Comparison of ENCODE assay signal across 15 cellular contexts in the genomic region with DNA sequence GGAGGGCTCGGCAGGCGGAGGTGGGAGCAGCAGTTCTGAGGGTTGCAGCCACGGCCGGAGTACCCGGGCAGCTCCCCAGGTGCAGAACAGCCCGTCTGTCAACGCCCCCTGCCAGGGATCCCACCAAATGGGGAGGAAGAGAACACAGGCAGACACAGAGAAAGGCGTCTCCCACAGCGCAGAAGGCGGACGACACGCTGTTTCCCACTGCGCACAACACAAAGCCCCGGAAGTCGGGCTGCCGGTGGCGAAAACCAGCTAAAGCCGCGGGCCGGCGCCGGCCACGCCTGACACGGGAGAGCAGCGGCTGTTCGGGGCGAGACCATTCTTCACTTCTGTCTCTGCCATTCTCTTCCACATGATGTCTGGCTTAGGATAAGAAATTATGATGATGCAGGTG. TPM values are rescaled to one million over a fixed set of nuclear protein-coding genes. Genes with fewer than 3 reads are reported as not detected.
DNase-seq lines count a peak whose midpoint lies in the region; ATAC-seq, FAIRE-seq and TF ChIP-seq lines count a peak whose summit lies in the region.
"Had no signal": no experiment of that assay in that cellular context is flagged by ENCODE, and none has a peak within 500 bp of the region (broad histone marks: within the 10 kb centered on the region; RNA-seq: fewer than 3 reads in every experiment).

No MANE protein-coding gene starts in this region.

- no peak for TF ChIP-seq CTCF in SU-DHL-6 (IDR thresholded peaks at IDR 0.05; ENCODE audit: insufficient read depth, low read length, poor library complexity, severe bottlenecking)
- no peak for TF ChIP-seq CTCF in stomach (IDR thresholded peaks at IDR 0.05)

- H3K36me3 ChIP-seq in SU-DHL-6 (ENCODE audit: low read length) (no peaks in the 10 kb centered on the region), stomach (peaks cover 50 to 90% (median 86%) of the 10 kb centered on the region in 4 donors), aorta (ENCODE audit: control insufficient read depth in 1 of 2, insufficient read depth in 2 of 2, low read length in 1 of 2) (peaks cover 0 to 12% of the 10 kb centered on the region in 2 donors)

- peak overlapping the region; percentile 98 for H3K4me2 ChIP-seq in SU-DHL-6 (ENCODE audit: low read depth, low read length, poor library complexity, severe bottlenecking)

- no peak for TF ChIP-seq POLR2A in stomach (IDR thresholded peaks at IDR 0.05)

- H3K9me3 ChIP-seq in SU-DHL-6 (ENCODE audit: insufficient read depth, low read length) (no peaks in the 10 kb centered on the region), stomach (no peaks in the 10 kb centered on the region), aorta (ENCODE audit: control insufficient read depth, low read length) (no peaks in the 10 kb centered on the region)
- H3K9me3 ChIP-seq: MG63 had no signal

- FAIRE-seq in HTR-8/SVneo (lab: Jason Lieb, UNC) = no peak
- FAIRE-seq: colon, H1, urothelium cell line had no signal

- ATAC-seq in effector memory CD8-positive, alpha-beta T cell (replicated peaks) = no peak
- ATAC-seq in aorta (ENCODE audit: low FRiP score) = no peak
- ATAC-seq in HG03457 (IDR thresholded peaks at IDR 0.05; ENCODE audit: unreplicated experiment) = no peak

- H3K4me1 ChIP-seq in stomach (peaks cover 10 to 66% (median 38%) of the 10 kb centered on the region in 4 donors), aorta (ENCODE audit: control insufficient read depth in 1 of 2, insufficient read depth in 2 of 2, low read length in 2 of 2) (no peaks in the 10 kb centered on the region)
- H3K4me1 ChIP-seq: parathyroid adenoma had no signal

- H3K9me2 ChIP-seq in SU-DHL-6 (replicated peaks; ENCODE audit: insufficient read depth, low read length) = no peaks in the 10 kb centered on the region

- peak overlapping the region; percentile 52 for H3K9ac ChIP-seq in SU-DHL-6 (ENCODE audit: low read length)
- H3K9ac ChIP-seq: parathyroid adenoma had no signal

- WGBS in stomach, 5 donors = 95 to 97% (median 95%) methylated on average over 26 to 27 of the region's 27 CpGs
- WGBS in aorta, 2 donors = 95 to 96% methylated on average over 27 of the region's 27 CpGs

- peaks cover 20% of the 10 kb centered on the region for H3K36me3 Mint-ChIP-seq in activated naive CD4-positive, alpha-beta T cell treated with anti-CD3 and anti-CD28 coated beads for 36 hours (ENCODE audit: low read depth)
- H3K36me3 Mint-ChIP-seq in effector memory CD8-positive, alpha-beta T cell (ENCODE audit: insufficient read depth) = peaks cover 49% of the 10 kb centered on the region

- H3K27ac Mint-ChIP-seq in activated naive CD4-positive, alpha-beta T cell treated with anti-CD3 and anti-CD28 coated beads for 36 hours = peak overlapping the region; percentile 71
- H3K27ac Mint-ChIP-seq in effector memory CD8-positive, alpha-beta T cell = peak overlapping the region; percentile 90

- H3K4me3 ChIP-seq in SU-DHL-6 (ENCODE audit: insufficient read depth, low read length, poor library complexity, severe bottlenecking) (no peak overlapping the region), stomach (no peak overlapping the region), aorta (ENCODE audit: low read length in 2 of 2) (no peak overlapping the region)
- H3K4me3 ChIP-seq: MG63 had no signal

- no peaks in the 10 kb centered on the region for H4K20me1 ChIP-seq in SU-DHL-6 (ENCODE audit: low read depth, low read length)

- CTCF ChIA-PET in activated naive CD4-positive, alpha-beta T cell treated with anti-CD3 and anti-CD28 coated beads for 36 hours (lab: Charles Lee) = interaction anchor here (1.0 to 1.4 kb wide), 3 partner anchors 15 to 50 kb away, joined by 3 to 5 read pairs (median 4); no protein-coding TSS in a partner anchor

- H2AFZ ChIP-seq in SU-DHL-6 (ENCODE audit: low read depth, low read length, severe bottlenecking) = no peak overlapping the region
- H2AFZ ChIP-seq: parathyroid adenoma had no signal

- no peaks in the 10 kb centered on the region for H3K27me3 ChIP-seq in SU-DHL-6 (ENCODE audit: low read length)
- H3K27me3 ChIP-seq in stomach = no peaks in the 10 kb centered on the region
- no peaks in the 10 kb centered on the region for H3K27me3 ChIP-seq in aorta (ENCODE audit: control insufficient read depth in 1 of 2, insufficient read depth in 2 of 2, low read length in 1 of 2)
- H3K27me3 ChIP-seq: MG63 had no signal

- no peak for TF ChIP-seq EP300 in stomach (IDR thresholded peaks at IDR 0.05)

- peaks cover 59% of the 10 kb centered on the region for H3F3A ChIP-seq in SU-DHL-6 (ENCODE audit: insufficient read depth)

- no peaks in the 10 kb centered on the region for H3K27me3 Mint-ChIP-seq in activated naive CD4-positive, alpha-beta T cell treated with anti-CD3 and anti-CD28 coated beads for 36 hours (ENCODE audit: low read depth)
- no peaks in the 10 kb centered on the region for H3K27me3 Mint-ChIP-seq in effector memory CD8-positive, alpha-beta T cell

- no peaks in the 10 kb centered on the region for H3K9me3 Mint-ChIP-seq in activated naive CD4-positive, alpha-beta T cell treated with anti-CD3 and anti-CD28 coated beads for 36 hours
- H3K9me3 Mint-ChIP-seq in effector memory CD8-positive, alpha-beta T cell = no peaks in the 10 kb centered on the region

- peak overlapping the region; percentile 34 for H3K4me3 Mint-ChIP-seq in activated naive CD4-positive, alpha-beta T cell treated with anti-CD3 and anti-CD28 coated beads for 36 hours
- peak overlapping the region; percentile 69 to 77 for H3K4me3 Mint-ChIP-seq in effector memory CD8-positive, alpha-beta T cell

- H3K79me2 ChIP-seq in SU-DHL-6 (ENCODE audit: insufficient read depth, low read length) = peaks cover 18% of the 10 kb centered on the region; the same call in 1 of the 2 replicates
- H3K79me2 ChIP-seq: parathyroid adenoma had no signal

- no peak for DNase-seq in activated naive CD4-positive, alpha-beta T cell treated with anti-CD3 and anti-CD28 coated beads for 36 hours
- DNase-seq in activated naive CD4-positive, alpha-beta T cell (lab: John Stamatoyannopoulos, UW) = no peak
- no peak for DNase-seq in effector memory CD8-positive, alpha-beta T cell
- no peak for DNase-seq in stomach
- DNase-seq in aorta = no peak
- no peak for DNase-seq in HTR-8/SVneo (ENCODE audit: insufficient read length, low spot score)
- DNase-seq: EL, mesenchymal stem cell, MG63 had no signal

- H3K4me1 Mint-ChIP-seq in activated naive CD4-positive, alpha-beta T cell treated with anti-CD3 and anti-CD28 coated beads for 36 hours (ENCODE audit: low read depth) = peaks cover 21% of the 10 kb centered on the region
- H3K4me1 Mint-ChIP-seq in effector memory CD8-positive, alpha-beta T cell (ENCODE audit: low read depth in 2 of 2) = peaks cover 30 to 39% of the 10 kb centered on the region in 2 donors

- H3K27ac ChIP-seq in SU-DHL-6 (ENCODE audit: low read depth, low read length) = peak overlapping the region; percentile 100
- peak overlapping the region in 4 of 5 donors; percentile 28 to 74 (median 51) for H3K27ac ChIP-seq in stomach
- H3K27ac ChIP-seq in aorta (ENCODE audit: low read depth in 1 of 2, low read length in 2 of 2) = no peak overlapping the region
- H3K27ac ChIP-seq: parathyroid adenoma had no signal

- intact Hi-C loops in activated naive CD4-positive, alpha-beta T cell treated with anti-CD3 and anti-CD28 coated beads for 36 hours (cut with micrococcal nuclease) = no loop called here
- intact Hi-C loops in stomach (cut with DNase I; ENCODE audit: low total_unique reads) = no loop called here
- intact Hi-C loops in aorta (cut with DNase I) = no loop called here

RNA-seq across cellular contexts. Expression of gene CTBP1, which starts 31.6 kb away (rescaled TPM):
- 100 to 1,000 TPM; 136 to 140 TPM for total RNA-seq in activated naive CD4-positive, alpha-beta T cell treated with anti-CD3 and anti-CD28 coated beads for 36 hours
- 100 to 1,000 TPM in 3 of 5 donors, 10 to 100 TPM in 2; 85.0 to 415 (median 227) TPM for total RNA-seq in stomach
- 10 to 100 TPM; 72.7 to 90.4 (median 83.5) TPM for polyA plus RNA-seq in stomach
- total RNA-seq in aorta = 100 to 1,000 TPM; 111 to 145 TPM
- 10 to 100 TPM; 66.4 to 96.5 TPM for polyA plus RNA-seq in aorta

RNA-seq across cellular contexts. Expression of gene SPON2, which starts 45.0 kb away (rescaled TPM):
- 1 to 10 TPM; 4.8 to 5.5 TPM for total RNA-seq in activated naive CD4-positive, alpha-beta T cell treated with anti-CD3 and anti-CD28 coated beads for 36 hours
- total RNA-seq in stomach = 100 to 1,000 TPM in 1 of 5 donors, 10 to 100 TPM in 4; 12.8 to 224 (median 63.9) TPM
- 10 to 100 TPM; 20.1 to 54.6 (median 40.6) TPM for polyA plus RNA-seq in stomach
- total RNA-seq in aorta = 10 to 100 TPM in 1 of 2 donors, 1 to 10 TPM in 1; 5.7 to 40.8 TPM
- 1 to 10 TPM; 4.9 to 5.4 TPM for polyA plus RNA-seq in aorta

Comparison
In these comparisons a context has a peak if more than half of its experiments do, and no peak if none do; other contexts are left out.
1. H3K27ac ChIP-seq: peak in SU-DHL-6 (single experiment) and stomach (4 of 5); none in aorta (0 of 2).